In the genomic region with DNA sequence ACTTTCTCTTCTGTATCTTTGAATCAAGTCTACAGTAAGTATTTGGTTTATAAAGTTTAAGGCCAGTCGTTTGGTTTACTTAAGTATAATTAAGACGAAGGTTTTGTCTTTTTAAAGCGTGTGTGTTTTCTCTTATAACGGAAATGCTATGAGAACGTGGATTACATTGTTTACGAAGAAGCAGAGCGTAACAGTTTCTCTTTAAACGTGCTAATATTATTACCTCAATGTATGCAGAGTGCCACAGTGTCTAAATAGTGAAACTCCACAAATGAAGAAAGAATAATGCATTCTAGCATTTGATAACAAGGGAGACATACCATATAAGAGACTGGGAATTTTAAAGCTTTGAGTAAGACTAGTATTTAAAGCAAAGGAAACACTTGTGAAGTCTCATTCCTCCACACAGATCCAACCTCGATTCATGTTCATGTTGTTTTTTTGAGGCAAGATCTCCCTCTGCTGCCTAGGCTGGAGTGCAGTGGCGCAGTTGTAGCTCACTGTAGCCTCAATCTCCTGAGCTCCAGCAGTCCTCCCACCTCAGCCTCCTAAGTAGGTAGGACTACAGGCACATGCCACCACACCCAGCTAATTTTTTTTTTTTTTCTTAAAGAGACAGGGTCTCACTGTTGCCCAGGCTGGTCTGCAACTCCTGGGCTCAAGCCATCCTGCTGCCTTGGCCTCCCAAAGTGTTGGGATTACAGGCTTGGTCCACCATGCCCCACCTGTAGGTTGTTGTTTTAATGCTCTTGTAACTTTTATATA, we compare ENCODE assay signal across 2 cellular contexts.
TF ChIP-seq lines count a peak whose summit lies in the region.

No MANE protein-coding gene starts in this region.

TF ChIP-seq in WTC11, 78 proteins besides CTCF, POLR2A, EP300 and RAD21 (continued from another document):
- TF ChIP-seq SMAD4 (CRISPR knock-in tag; IDR thresholded peaks at IDR 0.05) (no peak), TCF7 (CRISPR knock-in tag; IDR thresholded peaks at IDR 0.05; ENCODE audit: low read depth) (no peak)

TF ChIP-seq in neural cell, 6 proteins besides CTCF, POLR2A, EP300 and RAD21 (continued from another document):
- TF ChIP-seq, protein P1, sequence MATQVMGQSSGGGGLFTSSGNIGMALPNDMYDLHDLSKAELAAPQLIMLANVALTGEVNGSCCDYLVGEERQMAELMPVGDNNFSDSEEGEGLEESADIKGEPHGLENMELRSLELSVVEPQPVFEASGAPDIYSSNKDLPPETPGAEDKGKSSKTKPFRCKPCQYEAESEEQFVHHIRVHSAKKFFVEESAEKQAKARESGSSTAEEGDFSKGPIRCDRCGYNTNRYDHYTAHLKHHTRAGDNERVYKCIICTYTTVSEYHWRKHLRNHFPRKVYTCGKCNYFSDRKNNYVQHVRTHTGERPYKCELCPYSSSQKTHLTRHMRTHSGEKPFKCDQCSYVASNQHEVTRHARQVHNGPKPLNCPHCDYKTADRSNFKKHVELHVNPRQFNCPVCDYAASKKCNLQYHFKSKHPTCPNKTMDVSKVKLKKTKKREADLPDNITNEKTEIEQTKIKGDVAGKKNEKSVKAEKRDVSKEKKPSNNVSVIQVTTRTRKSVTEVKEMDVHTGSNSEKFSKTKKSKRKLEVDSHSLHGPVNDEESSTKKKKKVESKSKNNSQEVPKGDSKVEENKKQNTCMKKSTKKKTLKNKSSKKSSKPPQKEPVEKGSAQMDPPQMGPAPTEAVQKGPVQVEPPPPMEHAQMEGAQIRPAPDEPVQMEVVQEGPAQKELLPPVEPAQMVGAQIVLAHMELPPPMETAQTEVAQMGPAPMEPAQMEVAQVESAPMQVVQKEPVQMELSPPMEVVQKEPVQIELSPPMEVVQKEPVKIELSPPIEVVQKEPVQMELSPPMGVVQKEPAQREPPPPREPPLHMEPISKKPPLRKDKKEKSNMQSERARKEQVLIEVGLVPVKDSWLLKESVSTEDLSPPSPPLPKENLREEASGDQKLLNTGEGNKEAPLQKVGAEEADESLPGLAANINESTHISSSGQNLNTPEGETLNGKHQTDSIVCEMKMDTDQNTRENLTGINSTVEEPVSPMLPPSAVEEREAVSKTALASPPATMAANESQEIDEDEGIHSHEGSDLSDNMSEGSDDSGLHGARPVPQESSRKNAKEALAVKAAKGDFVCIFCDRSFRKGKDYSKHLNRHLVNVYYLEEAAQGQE (IDR thresholded peaks at IDR 0.05; ENCODE audit: borderline replicate concordance) = no peak
- TF ChIP-seq EZH2 (IDR thresholded peaks at IDR 0.05; ENCODE audit: borderline replicate concordance, insufficient read depth, low read length, poor library complexity, severe bottlenecking) = no peak
